11 cellular contexts compared by ENCODE assay signal in the genomic region with DNA sequence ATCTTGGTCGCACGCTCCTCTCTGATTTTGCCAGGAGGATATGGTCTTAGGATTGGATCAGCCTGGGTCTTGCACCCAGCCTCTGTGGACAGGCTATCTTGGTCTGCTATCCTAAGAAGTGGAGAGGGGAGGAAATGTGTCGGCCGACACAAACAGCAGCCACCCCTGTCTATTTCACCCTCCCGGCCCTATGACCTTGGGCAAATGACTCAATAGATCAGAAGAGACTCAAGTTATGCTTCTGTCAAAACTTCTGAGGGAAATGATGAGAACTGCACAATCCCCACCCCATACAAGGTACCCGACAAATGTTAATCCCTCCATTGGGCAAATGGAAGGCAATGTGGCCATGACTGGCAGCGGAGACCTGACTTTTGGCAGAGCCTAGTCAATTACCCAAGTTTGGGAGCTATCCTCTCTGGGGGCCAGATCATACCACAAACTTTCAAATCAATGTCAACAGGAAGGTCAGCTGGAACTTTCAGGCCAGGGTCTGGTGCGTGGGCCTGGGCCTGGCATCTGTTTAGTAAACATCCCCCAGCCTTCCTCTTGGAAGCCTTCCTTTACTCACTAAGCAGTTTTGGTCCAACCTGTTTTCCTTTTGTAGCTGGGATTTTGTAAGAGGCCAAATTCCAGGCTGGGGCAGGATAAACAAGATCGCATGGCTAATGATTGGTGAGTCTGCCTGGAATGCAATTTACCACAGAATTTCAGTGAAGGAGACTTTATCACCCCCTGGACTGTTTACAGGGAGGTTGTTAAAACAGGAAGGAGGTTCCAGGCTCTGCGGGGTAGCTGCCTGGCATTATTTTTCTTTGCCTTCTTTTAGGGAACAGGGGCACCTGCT.
DNase-seq lines count a peak whose midpoint lies in the region; ATAC-seq, FAIRE-seq and TF ChIP-seq lines count a peak whose summit lies in the region.
"Had no signal": no experiment of that assay in that cellular context is flagged by ENCODE, and none has a peak within 500 bp of the region (broad histone marks: within the 10 kb centered on the region; RNA-seq: fewer than 3 reads in every experiment).

No MANE protein-coding gene starts in this region.

- peak in 1 of 2 donors; percentile 92 for DNase-seq in cardiac muscle cell (ENCODE audit: low read depth in 1 of 2, low spot score in 1 of 2)
- no peak for DNase-seq in left ventricle myocardium superior
- DNase-seq in cardiac fibroblast (ENCODE audit: low read depth in 2 of 2) = peak; percentile 90
- DNase-seq in lower lobe of right lung = no peak
- peak; percentile 23 for DNase-seq in urothelium cell line (ENCODE audit: low spot score)
- DNase-seq in NOMO-1 (lab: John Stamatoyannopoulos, UW; ENCODE audit: unreplicated experiment in 2 of 2) = no peak
- DNase-seq in activated gamma-delta T cell (lab: John Stamatoyannopoulos, UW) = no peak
- DNase-seq: AML-193, NCI-H526 treated with DMSO at 0.1 percent for 48 hours had no signal

- intact Hi-C loops in left ventricle myocardium superior (cut with micrococcal nuclease) = no loop called here
- intact Hi-C loops in lower lobe of right lung (cut with DNase I) = no loop called here

- H3K4me3 ChIP-seq in cardiac muscle cell (no peak overlapping the region), cardiac fibroblast (replicated peaks in 1 of 2; ENCODE audit: low read depth in 2 of 2, low read length in 2 of 2) (no peak overlapping the region), lower lobe of right lung (no peak overlapping the region)

- no peaks in the 10 kb centered on the region for H3K36me3 ChIP-seq in cardiac muscle cell
- no peaks in the 10 kb centered on the region for H3K36me3 ChIP-seq in lower lobe of right lung

- ATAC-seq in left ventricle myocardium superior = no peak
- ATAC-seq in lower lobe of right lung = peak; percentile 82 to 86
- ATAC-seq in HG03342 (IDR thresholded peaks at IDR 0.05; ENCODE audit: unreplicated experiment) = no peak
- ATAC-seq: HCT116 had no signal

- no peak for FAIRE-seq in urothelium cell line (lab: Jason Lieb, UNC)

- TF ChIP-seq CTCF in cardiac muscle cell (IDR thresholded peaks at IDR 0.05; ENCODE audit: low read depth, low read length) = no peak
- TF ChIP-seq CTCF in cardiac fibroblast (IDR thresholded peaks at IDR 0.05; ENCODE audit: low read depth, low read length) = no peak
- no peak for TF ChIP-seq CTCF in lower lobe of right lung (IDR thresholded peaks at IDR 0.05)

- H3K27me3 ChIP-seq in cardiac muscle cell = no peaks in the 10 kb centered on the region
- no peaks in the 10 kb centered on the region for H3K27me3 ChIP-seq in lower lobe of right lung (ENCODE audit: low read depth)

- no peaks in the 10 kb centered on the region for H3K9me3 ChIP-seq in cardiac muscle cell (ENCODE audit: low read depth)
- H3K9me3 ChIP-seq in lower lobe of right lung = no peaks in the 10 kb centered on the region

- H3K4me1 ChIP-seq in cardiac muscle cell (ENCODE audit: low read depth) (peaks cover 8% of the 10 kb centered on the region), lower lobe of right lung (peaks cover 19% of the 10 kb centered on the region)

- H3K27ac ChIP-seq in cardiac muscle cell = peak overlapping the region; percentile 23
- peak overlapping the region; percentile 51 for H3K27ac ChIP-seq in lower lobe of right lung

Comparison
In these comparisons a context has a peak if more than half of its experiments do, and no peak if none do; other contexts are left out.
1. DNase-seq: peak in cardiac fibroblast (2 of 2) and urothelium cell line (single experiment); none in left ventricle myocardium superior (single experiment), lower lobe of right lung (single experiment), NOMO-1 (0 of 2) and activated gamma-delta T cell (single experiment).
2. ATAC-seq: peak in lower lobe of right lung (2 of 2); none in left ventricle myocardium superior (single experiment) and HG03342 (single experiment).